ENCODE assay signal across 9 cellular contexts in the genomic region with DNA sequence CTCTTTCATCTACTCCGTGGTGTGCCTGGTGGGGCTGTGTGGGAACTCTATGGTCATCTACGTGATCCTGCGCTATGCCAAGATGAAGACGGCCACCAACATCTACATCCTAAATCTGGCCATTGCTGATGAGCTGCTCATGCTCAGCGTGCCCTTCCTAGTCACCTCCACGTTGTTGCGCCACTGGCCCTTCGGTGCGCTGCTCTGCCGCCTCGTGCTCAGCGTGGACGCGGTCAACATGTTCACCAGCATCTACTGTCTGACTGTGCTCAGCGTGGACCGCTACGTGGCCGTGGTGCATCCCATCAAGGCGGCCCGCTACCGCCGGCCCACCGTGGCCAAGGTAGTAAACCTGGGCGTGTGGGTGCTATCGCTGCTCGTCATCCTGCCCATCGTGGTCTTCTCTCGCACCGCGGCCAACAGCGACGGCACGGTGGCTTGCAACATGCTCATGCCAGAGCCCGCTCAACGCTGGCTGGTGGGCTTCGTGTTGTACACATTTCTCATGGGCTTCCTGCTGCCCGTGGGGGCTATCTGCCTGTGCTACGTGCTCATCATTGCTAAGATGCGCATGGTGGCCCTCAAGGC. TPM values are rescaled to one million over a fixed set of nuclear protein-coding genes. Genes with fewer than 3 reads are reported as not detected.
DNase-seq lines count a peak whose midpoint lies in the region; ATAC-seq and TF ChIP-seq lines count a peak whose summit lies in the region.
"Had no signal": no experiment of that assay in that cellular context is flagged by ENCODE, and none has a peak within 500 bp of the region (broad histone marks: within the 10 kb centered on the region; RNA-seq: fewer than 3 reads in every experiment).

No MANE protein-coding gene starts in this region.

- intact Hi-C loops in lower lobe of right lung (cut with DNase I), result no loop called here

- ATAC-seq in activated T-cell treated with anti-CD3 and anti-CD28 coated beads, Interleukin-2, amount 50 U/mL, for 4 hours, result no peak
- peak in 1 of 2 donors; percentile 12 for ATAC-seq in lower lobe of right lung
- no peak for ATAC-seq in GM18873 (IDR thresholded peaks at IDR 0.05; ENCODE audit: low FRiP score, unreplicated experiment)

- 8 to 9% methylated on average over 21 to 22 of the region's 39 CpGs for WGBS in tibial nerve, 2 donors

- TF ChIP-seq CTCF in lower lobe of right lung (IDR thresholded peaks at IDR 0.05) (no peak), tibial nerve (IDR thresholded peaks at IDR 0.05) (no peak)

- no peak for TF ChIP-seq EP300 in tibial nerve (IDR thresholded peaks at IDR 0.05)

- no peak for DNase-seq in activated T-cell treated with anti-CD3 and anti-CD28 coated beads, Interleukin-2, amount 50 U/mL, for 4 hours
- DNase-seq in activated T-cell treated with anti-CD3 and anti-CD28 coated beads for 4 hours, result no peak
- peak; percentile 43 for DNase-seq in lower lobe of right lung
- no peak for DNase-seq in tibial nerve (ENCODE audit: low spot score in 2 of 2)
- DNase-seq in activated CD4-positive, alpha-beta T cell treated with anti-CD3 and anti-CD28 coated beads, Interleukin-2, amount 50 U/mL, for 1 hour, result no peak
- DNase-seq in NCI-H146 treated with DMSO at 0.1 percent for 48 hours (lab: John Stamatoyannopoulos, UW; ENCODE audit: unreplicated experiment), result no peak
- DNase-seq: effector CD4-positive, alpha-beta T cell had no signal

- no peaks in the 10 kb centered on the region for H3K9me3 ChIP-seq in duodenal mucosa (ENCODE audit: control insufficient read depth in 1 of 2, low read length in 2 of 2)
- H3K9me3 ChIP-seq in lower lobe of right lung, result peaks cover 3% of the 10 kb centered on the region
- H3K9me3 ChIP-seq in tibial nerve, result peaks cover 0 to 4% (median 0%) of the 10 kb centered on the region in 4 donors

- peaks cover 48% of the 10 kb centered on the region for H3K27me3 Mint-ChIP-seq in activated T-cell treated with anti-CD3 and anti-CD28 coated beads, Interleukin-2, amount 50 U/mL, for 4 hours (ENCODE audit: low read depth)

- H3K4me3 ChIP-seq in duodenal mucosa (ENCODE audit: low read depth in 1 of 2, low read length in 2 of 2) (peak overlapping the region; percentile 69 to 85), lower lobe of right lung (peak overlapping the region; percentile 52), tibial nerve (peak overlapping the region; percentile 13 to 50 (median 24))

- peaks cover 4% of the 10 kb centered on the region for H3K9me3 Mint-ChIP-seq in activated T-cell treated with anti-CD3 and anti-CD28 coated beads, Interleukin-2, amount 50 U/mL, for 4 hours

- peaks cover 23% of the 10 kb centered on the region for H3K4me1 Mint-ChIP-seq in activated T-cell treated with anti-CD3 and anti-CD28 coated beads, Interleukin-2, amount 50 U/mL, for 4 hours (ENCODE audit: low read depth)

- peak overlapping the region; percentile 56 for H3K4me3 Mint-ChIP-seq in activated T-cell treated with anti-CD3 and anti-CD28 coated beads, Interleukin-2, amount 50 U/mL, for 4 hours

- H3K36me3 ChIP-seq in duodenal mucosa (ENCODE audit: control insufficient read depth in 1 of 2, insufficient read depth in 2 of 2, low read length in 2 of 2) (no peaks in the 10 kb centered on the region), lower lobe of right lung (no peaks in the 10 kb centered on the region), tibial nerve (no peaks in the 10 kb centered on the region)

- peak overlapping the region; percentile 64 to 85 for H3K9ac ChIP-seq in duodenal mucosa (ENCODE audit: low read depth in 1 of 2, low read length in 2 of 2)

- no peak for TF ChIP-seq POLR2A in tibial nerve (IDR thresholded peaks at IDR 0.05)

- H3K4me1 ChIP-seq in duodenal mucosa (ENCODE audit: control insufficient read depth in 1 of 2, insufficient read depth in 2 of 2, low read length in 2 of 2) (peaks cover 15 to 18% of the 10 kb centered on the region in 2 donors), lower lobe of right lung (peaks cover 17% of the 10 kb centered on the region), tibial nerve (peaks cover 0 to 44% (median 7%) of the 10 kb centered on the region in 4 donors)

- H3K27ac ChIP-seq in duodenal mucosa (ENCODE audit: low read depth, low read length) (peak overlapping the region; percentile 41), lower lobe of right lung (peak overlapping the region; percentile 60), tibial nerve (peak overlapping the region in 1 of 4 donors; percentile 13)

- H3K27me3 ChIP-seq in duodenal mucosa (ENCODE audit: control insufficient read depth in 1 of 2, insufficient read depth in 2 of 2, low read length in 2 of 2) (peaks cover 0 to 4% of the 10 kb centered on the region in 2 donors), lower lobe of right lung (ENCODE audit: low read depth) (peaks cover 43% of the 10 kb centered on the region), tibial nerve (peaks cover 0 to 44% of the 10 kb centered on the region in 2 donors)

- H3K36me3 Mint-ChIP-seq in activated T-cell treated with anti-CD3 and anti-CD28 coated beads, Interleukin-2, amount 50 U/mL, for 4 hours (ENCODE audit: insufficient read depth), result no peaks in the 10 kb centered on the region

RNA-seq across cellular contexts. Expression of a gene that starts 2.0 kb away (rescaled TPM):
- total RNA-seq in activated T-cell treated with anti-CD3 and anti-CD28 coated beads, Interleukin-2, amount 50 U/mL, for 4 hours, result not detected
- 8.7 TPM for total RNA-seq in lower lobe of right lung
- total RNA-seq in tibial nerve, result 1 to 10 TPM; 1.0 to 2.1 (median 1.4) TPM

RNA-seq across cellular contexts. Expression of a gene that starts 46.2 kb away (rescaled TPM):
- total RNA-seq in activated T-cell treated with anti-CD3 and anti-CD28 coated beads, Interleukin-2, amount 50 U/mL, for 4 hours, result under 1 TPM in 1 of 3 donors, not detected in 2; 0.10 TPM
- 57.0 TPM for total RNA-seq in lower lobe of right lung
- 10 to 100 TPM; 28.5 to 76.5 (median 64.3) TPM for total RNA-seq in tibial nerve

Comparison
In these comparisons a context has a peak if more than half of its experiments do, and no peak if none do; other contexts are left out.
1. H3K4me3 ChIP-seq: peak in every context shown above with its lines; median percentile 77 in duodenal mucosa; 52 in lower lobe of right lung; 24 in tibial nerve.
2. RNA of a gene that starts 46.2 kb away (total RNA-seq): 28.5 to 76.5 TPM in tibial nerve and 57.0 TPM in lower lobe of right lung (single experiment); 0.10 TPM in activated T-cell treated with anti-CD3 and anti-CD28 coated beads, Interleukin-2, amount 50 U/mL, for 4 hours; every median in the first group is over 10 times any median in the second.